Comparison of ENCODE assay signal across 8 cellular contexts in the genomic region with DNA sequence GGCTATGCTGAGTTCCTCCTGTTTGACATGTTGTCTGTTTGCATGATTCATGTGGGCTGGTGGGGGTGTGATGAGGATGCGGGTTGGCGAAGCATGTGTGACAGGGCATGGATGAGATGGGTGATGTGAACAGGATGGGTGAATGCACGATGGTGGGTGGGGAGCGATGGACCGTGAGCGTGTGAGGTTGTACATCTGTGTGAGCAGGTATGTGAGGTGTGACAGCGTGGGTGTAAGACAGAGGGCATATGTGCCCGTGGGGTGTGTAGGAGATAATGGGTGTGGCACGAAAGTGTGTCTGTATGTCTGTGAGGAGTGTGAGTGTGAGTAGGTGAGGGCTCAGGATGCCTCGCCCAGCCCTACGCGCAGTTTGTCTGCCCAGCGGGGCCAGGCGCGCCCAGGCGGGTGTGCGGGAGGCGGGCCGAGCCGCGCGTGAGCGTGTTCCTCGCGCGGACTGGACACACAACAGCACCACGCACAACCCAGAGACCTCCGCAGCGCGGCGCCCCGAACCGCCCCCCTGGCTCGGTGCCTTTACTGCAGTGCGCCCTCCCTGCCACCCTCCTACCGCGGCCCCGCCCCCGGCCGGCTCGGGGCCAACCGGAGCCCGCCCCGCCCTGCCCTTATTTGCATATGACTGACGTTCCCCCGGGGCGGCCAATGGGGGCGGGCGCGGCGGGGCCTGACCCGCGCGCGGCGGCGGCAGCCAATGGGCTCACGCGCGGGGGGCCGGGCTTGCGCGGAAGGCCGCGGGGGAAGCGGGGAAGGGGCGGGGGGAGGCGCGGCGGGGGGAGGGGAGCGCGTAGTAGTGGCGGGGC. TPM values are rescaled to one million over a fixed set of nuclear protein-coding genes. Genes with fewer than 3 reads are reported as not detected.
A peak's percentile ranks its signal among the peaks of the same experiment; 100 is the strongest.
DNase-seq lines count a peak whose midpoint lies in the region; ATAC-seq, FAIRE-seq and TF ChIP-seq lines count a peak whose summit lies in the region.

No MANE protein-coding gene starts in this region.

- TF ChIP-seq CTCF in VCaP (conservative IDR thresholded peaks at IDR 0.05), result no peak
- TF ChIP-seq CTCF in bronchial epithelial cell (IDR thresholded peaks at IDR 0.05; ENCODE audit: insufficient read depth, low read length, severe bottlenecking), result no peak

- peak; percentile 98 for FAIRE-seq in bronchial epithelial cell (lab: Jason Lieb, UNC)

- DNase-seq in NCI-H2107 treated with DMSO at 0.1 percent for 48 hours (lab: John Stamatoyannopoulos, UW; ENCODE audit: unreplicated experiment) (peak; percentile 72), bronchial epithelial cell (ENCODE audit: low read depth) (peak; percentile 93), inferior parietal cortex (ENCODE audit: extremely low spot score) (peak; percentile 89), smooth muscle cell of the brain vasculature (ENCODE audit: low read depth, low spot score) (peak; percentile 87)

- H3K27ac ChIP-seq in ACC112 (ENCODE audit: low read depth, low read length) (peak overlapping the region; percentile 74), VCaP (peak overlapping the region; percentile 82)

- H3K36me3 ChIP-seq in ACC112 (ENCODE audit: insufficient read depth, low read length) (0 out of 2 replicates have a peak, but pooled peaks cover 5% of the 10 kb centered on the region), bronchial epithelial cell (ENCODE audit: control insufficient read depth, insufficient read depth, low read length) (peaks cover 16% of the 10 kb centered on the region)

- ATAC-seq in GM18861 (IDR thresholded peaks at IDR 0.05; ENCODE audit: unreplicated experiment) (peak; percentile 45), HG03066 (IDR thresholded peaks at IDR 0.05; ENCODE audit: low read depth, unreplicated experiment) (peak; percentile 37)

- H3K4me3 ChIP-seq in ACC112 (ENCODE audit: low read depth, low read length) (peak overlapping the region; percentile 73), bronchial epithelial cell (ENCODE audit: low read depth, low read length) (peak overlapping the region; percentile 45)

- H3K27me3 ChIP-seq in ACC112 (ENCODE audit: insufficient read depth, low read length) (no peaks in the 10 kb centered on the region), bronchial epithelial cell (ENCODE audit: control insufficient read depth, insufficient read depth, low read length) (no peaks in the 10 kb centered on the region)

- peaks cover 45% of the 10 kb centered on the region for H3K4me1 ChIP-seq in ACC112 (ENCODE audit: control insufficient read depth, insufficient read depth, low read length, unreplicated experiment)

- peaks cover 15% of the 10 kb centered on the region for H3K79me2 ChIP-seq in ACC112 (ENCODE audit: control insufficient read depth, insufficient read depth, low read length, unreplicated experiment)

- no peak overlapping the region for H2AFZ ChIP-seq in ACC112 (ENCODE audit: low read length, unreplicated experiment)

RNA-seq across cellular contexts. Expression of gene CIC, which starts 14.4 kb away (rescaled TPM):
- 7.1 and 9.3 TPM in 2 replicates for total RNA-seq in bronchial epithelial cell

RNA-seq across cellular contexts. Expression of gene PRR19, which starts 18.5 kb away (rescaled TPM):
- total RNA-seq in bronchial epithelial cell, result not detected in 2 replicates

RNA-seq across cellular contexts. Expression of gene PAFAH1B3, which starts 19.0 kb away (rescaled TPM):
- 29.4 and 36.9 TPM in 2 replicates for total RNA-seq in bronchial epithelial cell

RNA-seq across cellular contexts. Expression of gene ERF, which starts 28.5 kb away (rescaled TPM):
- total RNA-seq in bronchial epithelial cell, result 10.8 and 11.6 TPM in 2 replicates

RNA-seq across cellular contexts. Expression of gene TMEM145, which starts 29.7 kb away (rescaled TPM):
- 0.26 TPM in 1 of 2 replicates, not detected in the other for total RNA-seq in bronchial epithelial cell

Comparison
In these comparisons a context has a peak if more than half of its experiments do, and no peak if none do; other contexts are left out.
1. Peak in every context shown above with its lines: DNase-seq, ATAC-seq, H3K4me3 ChIP-seq and H3K27ac ChIP-seq.